ENCODE assay signal across 8 cellular contexts in the genomic region with DNA sequence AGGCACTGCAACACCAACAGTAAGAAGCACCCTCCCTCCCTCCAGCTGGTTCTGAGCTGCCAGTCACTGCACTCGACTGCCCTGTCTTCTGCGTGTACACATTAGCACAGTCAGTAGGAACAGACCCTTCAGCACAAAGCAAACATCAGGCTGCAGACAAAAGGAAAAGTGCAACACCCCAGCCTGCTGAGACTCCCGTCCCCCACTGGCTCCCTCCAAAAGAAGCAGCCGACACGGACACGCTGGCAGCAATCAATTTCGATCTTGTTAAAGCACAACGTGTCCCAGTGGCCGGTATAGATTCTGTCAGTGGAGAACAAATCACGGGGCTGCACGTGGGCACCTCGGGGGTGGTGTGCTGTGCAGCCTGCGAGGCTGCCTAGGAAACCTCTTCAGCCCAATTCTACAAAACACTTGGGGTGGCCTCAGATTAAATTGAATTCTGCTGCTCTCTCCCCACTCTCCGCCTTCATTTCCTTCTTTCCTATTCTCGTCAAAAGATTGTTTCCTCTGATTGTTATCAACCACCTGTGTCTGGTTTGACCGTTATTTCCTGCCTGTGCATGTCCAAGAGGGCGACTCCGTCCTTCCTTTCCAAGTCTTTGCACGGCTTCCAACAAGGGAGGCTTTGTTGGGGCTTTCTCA. TPM values are rescaled to one million over a fixed set of nuclear protein-coding genes. Genes with fewer than 3 reads are reported as not detected.
DNase-seq lines count a peak whose midpoint lies in the region; ATAC-seq lines count a peak whose summit lies in the region.

No MANE protein-coding gene starts in this region.

- H3K4me1 Mint-ChIP-seq in naive thymus-derived CD4-positive, alpha-beta T cell, result peaks cover 19 to 61% (median 50%) of the 10 kb centered on the region in 7 donors

- peaks cover 0 to 50% (median 0%) of the 10 kb centered on the region in 3 experiments for H3K36me3 ChIP-seq in naive thymus-derived CD4-positive, alpha-beta T cell (ENCODE audit: control insufficient read depth in 2 of 3, insufficient read depth in 3 of 3, low read length in 3 of 3)

- H3K27ac ChIP-seq in naive thymus-derived CD4-positive, alpha-beta T cell (ENCODE audit: low read depth, low read length), result peak overlapping the region; percentile 47

- peak; percentile 47 for ATAC-seq in naive thymus-derived CD4-positive, alpha-beta T cell

- POLR2A ChIA-PET in naive thymus-derived CD4-positive, alpha-beta T cell (lab: Charles Lee), result no interaction called here

- peak overlapping the region; percentile 67 to 86 (median 82) for H3K4me3 Mint-ChIP-seq in naive thymus-derived CD4-positive, alpha-beta T cell

- H3K9me3 Mint-ChIP-seq in naive thymus-derived CD4-positive, alpha-beta T cell, result no peaks in the 10 kb centered on the region

- intact Hi-C loops in naive thymus-derived CD4-positive, alpha-beta T cell (cut with micrococcal nuclease), result loop anchor here (1.0 to 5.0 kb wide), 6 partner anchors 40 to 308 kb away; a partner anchor contains a TSS

- no peaks in the 10 kb centered on the region for H3K27me3 Mint-ChIP-seq in naive thymus-derived CD4-positive, alpha-beta T cell

- CTCF ChIA-PET in naive thymus-derived CD4-positive, alpha-beta T cell (lab: Charles Lee), result no interaction called here

- H3K36me3 Mint-ChIP-seq in naive thymus-derived CD4-positive, alpha-beta T cell, result peaks cover 12 to 61% (median 45%) of the 10 kb centered on the region in 5 donors

- H3K27ac Mint-ChIP-seq in naive thymus-derived CD4-positive, alpha-beta T cell, result peak overlapping the region; percentile 72 to 96 (median 91)

- DNase-seq in DMS 273 (lab: John Stamatoyannopoulos, UW; ENCODE audit: unreplicated experiment), result peak; percentile 78
- peak; percentile 87 for DNase-seq in NCI-H2029 treated with DMSO at 0.1 percent for 48 hours (lab: John Stamatoyannopoulos, UW)
- DNase-seq in anterior cingulate cortex (lab: John Stamatoyannopoulos, UW), result peak in 44 of 58 donors; percentile 17 to 83 (median 52)
- peak in 5 of 9 donors; percentile 7 to 24 (median 17) for DNase-seq in naive thymus-derived CD4-positive, alpha-beta T cell
- DNase-seq in NOMO-1 treated with DMSO at 0.1 percent for 48 hours (lab: John Stamatoyannopoulos, UW; ENCODE audit: unreplicated experiment), result no peak
- no peak for DNase-seq in mesenteric fat pad (ENCODE audit: low spot score)
- DNase-seq in 8988T, result no peak
- DNase-seq in amniotic stem cell (lab: John Stamatoyannopoulos, UW), result no peak

- H3K27me3 ChIP-seq in naive thymus-derived CD4-positive, alpha-beta T cell (ENCODE audit: control insufficient read depth in 2 of 2, insufficient read depth in 2 of 2, low read length in 2 of 2), result no peaks in the 10 kb centered on the region

- peaks cover 0 to 19% of the 10 kb centered on the region in 2 donors for H3K4me1 ChIP-seq in naive thymus-derived CD4-positive, alpha-beta T cell (ENCODE audit: control insufficient read depth in 2 of 2, insufficient read depth in 2 of 2, low read length in 2 of 2)

- no peaks in the 10 kb centered on the region for H3K9me3 ChIP-seq in naive thymus-derived CD4-positive, alpha-beta T cell (ENCODE audit: control insufficient read depth in 2 of 3, low read length in 3 of 3)

- H3K4me3 ChIP-seq in naive thymus-derived CD4-positive, alpha-beta T cell (ENCODE audit: low read length), result peak overlapping the region; percentile 26

RNA-seq across cellular contexts. Expression of a gene that starts 38.7 kb away (rescaled TPM):
- total RNA-seq in naive thymus-derived CD4-positive, alpha-beta T cell, result 10 to 100 TPM; 12.7 to 22.1 (median 21.0) TPM
- polyA plus RNA-seq in naive thymus-derived CD4-positive, alpha-beta T cell, result 10 to 100 TPM; 16.8 to 21.0 TPM
- 29.9 TPM for total RNA-seq in mesenteric fat pad

Comparison
In these comparisons a context has a peak if more than half of its experiments do, and no peak if none do; other contexts are left out.
1. DNase-seq: peak in DMS 273 (single experiment), NCI-H2029 treated with DMSO at 0.1 percent for 48 hours (single experiment), anterior cingulate cortex (44 of 58) and naive thymus-derived CD4-positive, alpha-beta T cell (5 of 9); none in NOMO-1 treated with DMSO at 0.1 percent for 48 hours (single experiment), mesenteric fat pad (single experiment), 8988T (single experiment) and amniotic stem cell (single experiment).